2 cellular contexts compared by ENCODE assay signal in the genomic region with DNA sequence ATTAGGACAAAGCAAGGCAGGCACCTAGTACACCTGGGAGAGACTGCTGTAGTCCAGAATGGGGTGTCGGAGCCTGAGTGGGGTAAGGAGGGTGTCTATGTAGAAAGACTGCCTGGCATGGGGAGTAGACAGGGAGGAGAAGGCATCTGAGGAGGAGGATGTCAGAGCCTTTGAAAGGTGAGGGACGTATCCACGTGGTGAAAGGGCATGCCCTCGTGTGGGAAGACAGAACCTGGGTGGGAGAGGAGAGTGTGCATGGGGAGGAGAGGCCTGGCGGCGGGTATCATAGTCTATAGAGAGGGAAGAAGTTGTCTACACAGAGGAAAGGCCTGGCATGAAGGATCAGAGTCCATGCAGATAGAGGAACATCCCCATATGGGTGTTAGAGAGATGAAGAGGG.
TF ChIP-seq lines count a peak whose summit lies in the region.

No MANE protein-coding gene starts in this region.

TF ChIP-seq in IMR-90, 13 proteins besides CTCF, POLR2A, EP300 and RAD21:
- TF ChIP-seq CEBPB (IDR thresholded peaks at IDR 0.05; ENCODE audit: low read depth, low read length) (no peak), SMC3 (IDR thresholded peaks at IDR 0.05; ENCODE audit: low read depth, low read length) (no peak)
TF ChIP-seq in IMR-90: peak in this region for 0.

TF ChIP-seq in H1, 55 proteins besides CTCF, POLR2A, EP300 and RAD21:
- TF ChIP-seq, protein P1, sequence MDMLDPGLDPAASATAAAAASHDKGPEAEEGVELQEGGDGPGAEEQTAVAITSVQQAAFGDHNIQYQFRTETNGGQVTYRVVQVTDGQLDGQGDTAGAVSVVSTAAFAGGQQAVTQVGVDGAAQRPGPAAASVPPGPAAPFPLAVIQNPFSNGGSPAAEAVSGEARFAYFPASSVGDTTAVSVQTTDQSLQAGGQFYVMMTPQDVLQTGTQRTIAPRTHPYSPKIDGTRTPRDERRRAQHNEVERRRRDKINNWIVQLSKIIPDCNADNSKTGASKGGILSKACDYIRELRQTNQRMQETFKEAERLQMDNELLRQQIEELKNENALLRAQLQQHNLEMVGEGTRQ (IDR thresholded peaks at IDR 0.05; ENCODE audit: low read length) = no peak
- TF ChIP-seq NRF1 (IDR thresholded peaks at IDR 0.05; ENCODE audit: low read depth, low read length) (no peak), KDM1A (IDR thresholded peaks at IDR 0.05; ENCODE audit: borderline replicate concordance, low read length) (no peak)
